1 cellular context compared by ENCODE assay signal in genomic region chr18:12430137-12430990, GRCh38.
TF ChIP-seq lines count a peak whose summit lies in the region.

No MANE protein-coding gene starts in this region.

TF ChIP-seq in K562, 482 proteins besides CTCF, POLR2A, EP300 and RAD21 (continued from another document):
- TF ChIP-seq, protein P1, sequence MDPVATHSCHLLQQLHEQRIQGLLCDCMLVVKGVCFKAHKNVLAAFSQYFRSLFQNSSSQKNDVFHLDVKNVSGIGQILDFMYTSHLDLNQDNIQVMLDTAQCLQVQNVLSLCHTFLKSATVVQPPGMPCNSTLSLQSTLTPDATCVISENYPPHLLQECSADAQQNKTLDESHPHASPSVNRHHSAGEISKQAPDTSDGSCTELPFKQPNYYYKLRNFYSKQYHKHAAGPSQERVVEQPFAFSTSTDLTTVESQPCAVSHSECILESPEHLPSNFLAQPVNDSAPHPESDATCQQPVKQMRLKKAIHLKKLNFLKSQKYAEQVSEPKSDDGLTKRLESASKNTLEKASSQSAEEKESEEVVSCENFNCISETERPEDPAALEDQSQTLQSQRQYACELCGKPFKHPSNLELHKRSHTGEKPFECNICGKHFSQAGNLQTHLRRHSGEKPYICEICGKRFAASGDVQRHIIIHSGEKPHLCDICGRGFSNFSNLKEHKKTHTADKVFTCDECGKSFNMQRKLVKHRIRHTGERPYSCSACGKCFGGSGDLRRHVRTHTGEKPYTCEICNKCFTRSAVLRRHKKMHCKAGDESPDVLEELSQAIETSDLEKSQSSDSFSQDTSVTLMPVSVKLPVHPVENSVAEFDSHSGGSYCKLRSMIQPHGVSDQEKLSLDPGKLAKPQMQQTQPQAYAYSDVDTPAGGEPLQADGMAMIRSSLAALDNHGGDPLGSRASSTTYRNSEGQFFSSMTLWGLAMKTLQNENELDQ (CRISPR knock-in tag; IDR thresholded peaks at IDR 0.05; ENCODE audit: borderline replicate concordance), result no peak
- TF ChIP-seq HMGXB4 (CRISPR knock-in tag; IDR thresholded peaks at IDR 0.05), result no peak
- TF ChIP-seq NELFE (IDR thresholded peaks at IDR 0.05; ENCODE audit: insufficient read depth, insufficient read length), result no peak
- TF ChIP-seq RFX5 (IDR thresholded peaks at IDR 0.05; ENCODE audit: low read depth, low read length), result no peak
- TF ChIP-seq ZNF589 (CRISPR knock-in tag; IDR thresholded peaks at IDR 0.05; ENCODE audit: low read depth), result no peak
